Comparison of ENCODE assay signal across 12 cellular contexts in genomic region chr2:63054812-63055509, GRCh38. TPM values are rescaled to one million over a fixed set of nuclear protein-coding genes. Genes with fewer than 3 reads are reported as not detected.
DNase-seq lines count a peak whose midpoint lies in the region; ATAC-seq, FAIRE-seq and TF ChIP-seq lines count a peak whose summit lies in the region.
"Had no signal": no experiment of that assay in that cellular context is flagged by ENCODE, and none has a peak within 500 bp of the region (broad histone marks: within the 10 kb centered on the region; RNA-seq: fewer than 3 reads in every experiment).

No MANE protein-coding gene starts in this region.

- peaks cover 1% of the 10 kb centered on the region for H3K9me3 Mint-ChIP-seq in CD8-positive, alpha-beta T cell

- H2AK9ac ChIP-seq in IMR-90 (replicated peaks; ENCODE audit: low read depth, low read length, poor library complexity): no peak overlapping the region

- no peak overlapping the region for H3K4ac ChIP-seq in IMR-90 (ENCODE audit: low read depth, low read length)
- H3K4ac ChIP-seq in H1 (replicated peaks; ENCODE audit: insufficient read length, low read depth, low read length): no peak overlapping the region

- in situ Hi-C loops in IMR-90 (cut with MboI; ENCODE audit: low sequenced_read_pairs): no loop called here

- H3K4me3 Mint-ChIP-seq in CD8-positive, alpha-beta T cell: peak overlapping the region; percentile 47

- H3K27ac Mint-ChIP-seq in CD8-positive, alpha-beta T cell: no peak overlapping the region

- no peaks in the 10 kb centered on the region for H3K79me1 ChIP-seq in IMR-90 (ENCODE audit: low read depth in 1 of 2, low read length in 2 of 2)
- H3K79me1 ChIP-seq in H1 (ENCODE audit: low read depth, low read length): no peaks in the 10 kb centered on the region

- H3K23ac ChIP-seq in IMR-90 (ENCODE audit: low read depth, low read length): no peak overlapping the region; the same call in 1 of the 2 replicates
- no peak overlapping the region for H3K23ac ChIP-seq in H1 (ENCODE audit: insufficient read length)

- no peak for DNase-seq in CD8-positive, alpha-beta T cell
- no peak for DNase-seq in IMR-90
- peak in 1 of 2 experiments; percentile 77 for DNase-seq in H1 (ENCODE audit: low read depth in 1 of 2, low spot score in 2 of 2)
- no peak for DNase-seq in NCI-H187 (lab: John Stamatoyannopoulos, UW)
- DNase-seq in DMS79 (lab: John Stamatoyannopoulos, UW): no peak
- DNase-seq: NCI-H510A, testis had no signal

- no peak overlapping the region for H4K5ac ChIP-seq in IMR-90 (ENCODE audit: low read depth, low read length)
- H4K5ac ChIP-seq in H1 (ENCODE audit: insufficient read length, low read depth, low read length): no peak overlapping the region

- no peaks in the 10 kb centered on the region for H3K36me3 Mint-ChIP-seq in CD8-positive, alpha-beta T cell

- ATAC-seq in CD8-positive, alpha-beta T cell: no peak
- ATAC-seq in IMR-90 (ENCODE audit: low read depth) (no peak), GM18505 (IDR thresholded peaks at IDR 0.05; ENCODE audit: unreplicated experiment) (no peak), HG02981 (IDR thresholded peaks at IDR 0.05; ENCODE audit: unreplicated experiment) (no peak)

- peak overlapping the region; percentile 92; the same call in 1 of the 2 replicates for H2BK12ac ChIP-seq in H1 (ENCODE audit: low read depth, low read length)

- H3K36me3 ChIP-seq in CD8-positive, alpha-beta T cell (ENCODE audit: insufficient read depth, low read length): no peaks in the 10 kb centered on the region
- H3K36me3 ChIP-seq in IMR-90 (ENCODE audit: control insufficient read depth, insufficient read depth, low read length) (no peaks in the 10 kb centered on the region), H1 (ENCODE audit: control insufficient read depth in 2 of 4, insufficient read depth in 4 of 4, low read length in 3 of 4) (peaks cover 0 to 16% (median 0%) of the 10 kb centered on the region in 4 experiments; a peak in 2 of 8 replicates), neutrophil (no peaks in the 10 kb centered on the region)

- H3K14ac ChIP-seq in IMR-90 (replicated peaks; ENCODE audit: low read depth, low read length) (no peak overlapping the region), H1 (ENCODE audit: insufficient read length) (no peak overlapping the region)

- H2BK15ac ChIP-seq in IMR-90 (ENCODE audit: low read depth, low read length) (no peak overlapping the region), H1 (ENCODE audit: low read length) (no peak overlapping the region)

- H3K27me3 Mint-ChIP-seq in CD8-positive, alpha-beta T cell (ENCODE audit: low read depth): peaks cover 69% of the 10 kb centered on the region

- no peak overlapping the region for H3K4me3 ChIP-seq in CD8-positive, alpha-beta T cell (ENCODE audit: low read depth, low read length)
- H3K4me3 ChIP-seq in IMR-90 (ENCODE audit: insufficient read depth, low read depth, low read length) (no peak overlapping the region), H1 (ENCODE audit: extremely low read depth in 1 of 4, insufficient read depth in 2 of 4, low read depth in 3 of 4, low read length in 4 of 4) (peak overlapping the region; percentile 7 to 74 (median 42)), neutrophil (ENCODE audit: low read depth in 1 of 2, low read length in 1 of 2) (peak overlapping the region; percentile 60 to 71)
- H3K4me3 ChIP-seq: lung had no signal

- no peak for TF ChIP-seq RAD21 in IMR-90 (IDR thresholded peaks at IDR 0.05; ENCODE audit: low read length)
- TF ChIP-seq RAD21 in H1 (IDR thresholded peaks at IDR 0.05 in 1 of 2, conservative IDR thresholded peaks at IDR 0.05 in 1 of 2; ENCODE audit: low read depth in 2 of 2, low read length in 2 of 2): no peak

- H2BK20ac ChIP-seq in IMR-90 (ENCODE audit: low read depth, low read length) (no peak overlapping the region), H1 (ENCODE audit: low read length) (0 out of 2 replicates have a peak overlapping the region, but pooled peaks have one; percentile 34)

- TF ChIP-seq EP300 in H1 (IDR thresholded peaks at IDR 0.05; ENCODE audit: borderline replicate concordance in 1 of 2, low read depth in 2 of 2, low read length in 2 of 2): no peak

- POLR2A ChIA-PET in CD8-positive, alpha-beta T cell (lab: Charles Lee): no interaction called here
- POLR2A ChIA-PET in IMR-90 (lab: Charles Lee; ENCODE audit: unreplicated experiment) (no interaction called here), H1 (lab: Charles Lee; ENCODE audit: partially characterized antibody) (interaction anchor here (0.7 to 4.9 kb wide), 5 partner anchors 8 to 598 kb away, joined by 3 to 31 read pairs (median 3); no protein-coding TSS in a partner anchor)

- H3K23me2 ChIP-seq in H1 (ENCODE audit: low read depth, low read length): peaks cover 29% of the 10 kb centered on the region

- H3K9me3 ChIP-seq in CD8-positive, alpha-beta T cell (ENCODE audit: low read length): no peaks in the 10 kb centered on the region
- H3K9me3 ChIP-seq in IMR-90 (ENCODE audit: control insufficient read depth, insufficient read depth, low read length): peaks cover 35% of the 10 kb centered on the region; the same call in 1 of the 2 replicates
- no peaks in the 10 kb centered on the region for H3K9me3 ChIP-seq in H1 (ENCODE audit: insufficient read depth in 2 of 2, low read depth in 1 of 2, low read length in 1 of 2)
- H3K9me3 ChIP-seq in neutrophil: no peaks in the 10 kb centered on the region
- H3K9me3 ChIP-seq: testis had no signal

- H3K27me3 ChIP-seq in CD8-positive, alpha-beta T cell (ENCODE audit: insufficient read depth, low read length): peaks cover 68% of the 10 kb centered on the region
- H3K27me3 ChIP-seq in IMR-90 (ENCODE audit: control insufficient read depth, insufficient read depth, low read length) (peaks cover 97% of the 10 kb centered on the region), H1 (replicated peaks in 1 of 4; ENCODE audit: control insufficient read depth in 3 of 4, extremely low read depth in 1 of 4, insufficient read depth in 3 of 4, low read length in 3 of 4) (peaks cover 72 to 96% (median 92%) of the 10 kb centered on the region in 4 experiments), neutrophil (peaks cover 99% of the 10 kb centered on the region)

- WGBS in IMR-90 (ENCODE audit: extremely low coverage in 2 of 2, insufficient read length in 1 of 2), 2 experiments: 33% methylated on average over 6 of the region's 19 CpGs; no CpG with 5 or more reads in 1 of the 2 experiments
- 11% methylated on average over 12 of the region's 19 CpGs; no CpG with 5 or more reads in 1 of the 2 experiments for WGBS in H1 (ENCODE audit: extremely low coverage in 1 of 2, insufficient coverage in 1 of 2, insufficient read length in 1 of 2, insufficient replicate concordance in 2 of 2, low coverage in 1 of 2, low lambda C conversion rate in 2 of 2, missing lambda C conversion rate in 1 of 2), 2 experiments

- no peak for TF ChIP-seq CTCF in CD8-positive, alpha-beta T cell (IDR thresholded peaks at IDR 0.05)
- TF ChIP-seq CTCF in IMR-90 (conservative IDR thresholded peaks at IDR 0.05; ENCODE audit: low read depth, low read length) (no peak), H1 (IDR thresholded peaks at IDR 0.05; ENCODE audit: control extremely low read depth in 1 of 3, insufficient read depth in 1 of 3, low read depth in 1 of 3, low read length in 3 of 3) (no peak), neutrophil (IDR thresholded peaks at IDR 0.05) (no peak)

- no peaks in the 10 kb centered on the region for H3K79me2 ChIP-seq in H1 (ENCODE audit: control insufficient read depth in 1 of 2, insufficient read depth in 2 of 2, low read length in 2 of 2)

- FAIRE-seq in H1 (lab: Jason Lieb, UNC): no peak

- H2AK5ac ChIP-seq in IMR-90 (ENCODE audit: low read depth, low read length) (no peak overlapping the region), H1 (ENCODE audit: low read depth, low read length) (no peak overlapping the region; the same call in 1 of the 2 replicates)

- H4K8ac ChIP-seq in IMR-90 (ENCODE audit: low read depth in 2 of 2, low read length in 2 of 2): no peak overlapping the region
- peak overlapping the region; percentile 6 for H4K8ac ChIP-seq in H1 (ENCODE audit: extremely low read depth, insufficient read depth, low read length)

- no TSS peak for BruUV-seq in IMR-90 (replicated peaks; lab: Mats Ljungman, UMichigan)

- dilution Hi-C loops in IMR-90 (cut with HindIII; ENCODE audit: low sequenced_read_pairs, unreplicated experiment): no loop called here

- H2AFZ ChIP-seq in IMR-90 (replicated peaks; ENCODE audit: low read length, poor library complexity): peak overlapping the region; percentile 76
- H2AFZ ChIP-seq in H1 (ENCODE audit: low read length): 0 out of 2 replicates have a peak overlapping the region, but pooled peaks have one; percentile 2

- peaks cover 3% of the 10 kb centered on the region; the same call in 1 of the 2 replicates for H3K9me1 ChIP-seq in IMR-90 (ENCODE audit: insufficient read depth, low read length)

- H4K91ac ChIP-seq in IMR-90 (ENCODE audit: insufficient read depth, low read depth, low read length) (no peak overlapping the region), H1 (replicated peaks; ENCODE audit: insufficient read length, low read length) (no peak overlapping the region)

- H3K27ac ChIP-seq in CD8-positive, alpha-beta T cell (ENCODE audit: low read depth, low read length): no peak overlapping the region
- H3K27ac ChIP-seq in IMR-90 (ENCODE audit: insufficient read depth, low read length) (no peak overlapping the region), H1 (ENCODE audit: low read depth, low read length) (no peak overlapping the region), neutrophil (peak overlapping the region; percentile 89)
- H3K27ac ChIP-seq: testis had no signal

- peaks cover 67% of the 10 kb centered on the region for H3K4me1 ChIP-seq in CD8-positive, alpha-beta T cell (ENCODE audit: insufficient read depth, low read length)
- H3K4me1 ChIP-seq in IMR-90 (ENCODE audit: control insufficient read depth, insufficient read depth, low read length) (peaks cover 2% of the 10 kb centered on the region; the same call in 1 of the 2 replicates), H1 (replicated peaks in 1 of 4; ENCODE audit: control insufficient read depth in 3 of 4, insufficient read depth in 4 of 4, low read length in 3 of 4) (peaks cover 9 to 58% (median 49%) of the 10 kb centered on the region in 4 experiments), neutrophil (ENCODE audit: control insufficient read depth in 1 of 2, insufficient read depth in 1 of 2, low read depth in 1 of 2, low read length in 1 of 2) (peaks cover 93 to 100% of the 10 kb centered on the region in 2 experiments)

- H3K56ac ChIP-seq in IMR-90 (ENCODE audit: extremely low read depth, insufficient read depth, low read length) (no peak overlapping the region), H1 (replicated peaks; ENCODE audit: insufficient read length, low read depth, low read length) (no peak overlapping the region)

- H3K4me2 ChIP-seq in IMR-90 (ENCODE audit: low read depth, low read length) (no peak overlapping the region; the same call in 1 of the 2 replicates), H1 (ENCODE audit: insufficient read depth in 1 of 2, low read depth in 2 of 2, low read length in 2 of 2) (peak overlapping the region; percentile 86 to 90)

- no peak overlapping the region for H2BK5ac ChIP-seq in IMR-90 (ENCODE audit: low read depth, low read length, poor library complexity, severe bottlenecking)
- no peak overlapping the region for H2BK5ac ChIP-seq in H1 (ENCODE audit: low read depth, low read length)

- no peak overlapping the region for H3K9ac ChIP-seq in IMR-90 (ENCODE audit: low read depth, low read length)
- no peak overlapping the region for H3K9ac ChIP-seq in H1 (replicated peaks in 1 of 4; ENCODE audit: extremely low read depth in 1 of 4, low read depth in 3 of 4, low read length in 3 of 4)

- TF ChIP-seq POLR2A in IMR-90 (IDR thresholded peaks at IDR 0.05; ENCODE audit: low read depth, low read length): no peak
- TF ChIP-seq POLR2A in H1 (IDR thresholded peaks at IDR 0.05; ENCODE audit: control extremely low read depth in 1 of 2, low read depth in 2 of 2, low read length in 2 of 2): no peak
- no peak for TF ChIP-seq POLR2A in GM18505 (IDR thresholded peaks at IDR 0.05; ENCODE audit: borderline replicate concordance, extremely low read depth, insufficient read depth, insufficient read length)

- H4K20me1 ChIP-seq in IMR-90 (ENCODE audit: insufficient read depth, low read length): peaks cover 10% of the 10 kb centered on the region; the same call in 1 of the 2 replicates
- H4K20me1 ChIP-seq in H1 (replicated peaks in 1 of 2; ENCODE audit: control insufficient read depth in 1 of 2, insufficient read depth in 2 of 2, low read length in 2 of 2): peaks cover 13 to 21% of the 10 kb centered on the region in 2 experiments

- CTCF ChIA-PET in CD8-positive, alpha-beta T cell (lab: Charles Lee): no interaction called here
- CTCF ChIA-PET in IMR-90 (lab: Yijun Ruan, JAX) (no interaction called here), H1 (lab: Charles Lee; ENCODE audit: partially characterized antibody) (interaction anchor here (0.8 to 6.5 kb wide), 19 partner anchors 10 to 597 kb away, joined by 3 to 50 read pairs (median 3); no protein-coding TSS in a partner anchor)

- H3K18ac ChIP-seq in IMR-90 (ENCODE audit: low read depth, low read length) (no peak overlapping the region), H1 (ENCODE audit: extremely low read depth, low read length) (peak overlapping the region; percentile 36)

- intact Hi-C loops in CD8-positive, alpha-beta T cell (cut with DNase I, micrococcal nuclease): loop anchor here in 1 of 2 experiments (5.0 kb wide), 1 partner anchor 787 kb away; the partner anchor contains the start of gene UGP2
- intact Hi-C loops in IMR-90 (cut with micrococcal nuclease): no loop called here

- H2BK120ac ChIP-seq in IMR-90 (ENCODE audit: low read depth, low read length) (no peak overlapping the region), H1 (replicated peaks; ENCODE audit: low read depth, low read length) (no peak overlapping the region)

- peaks cover 69% of the 10 kb centered on the region for H3K4me1 Mint-ChIP-seq in CD8-positive, alpha-beta T cell (ENCODE audit: low read depth)

RNA-seq across cellular contexts. Expression of gene OTX1, which starts 4.3 kb away (rescaled TPM):
- not detected for total RNA-seq in CD8-positive, alpha-beta T cell
- total RNA-seq in IMR-90 (2012; rRNA removed): not detected in 2 replicates
- polyA plus RNA-seq in IMR-90 (2012; rRNA removed) (0.03 TPM in 1 of 2 replicates, not detected in the other), H1 (2011; rRNA removed) (0.24 and 0.53 TPM in 2 replicates)
- 0.02 TPM in 1 of 2 replicates, not detected in the other for polyA plus RNA-seq in IMR-90 (2012; cell fraction: cytosol; rRNA removed)
- 0.18 and 0.48 TPM in 2 replicates for polyA plus RNA-seq in IMR-90 (2012; cell fraction: nucleus; rRNA removed; ENCODE audit: low replicate concordance)
- 3.3 and 3.8 TPM in 2 replicates for total RNA-seq in H1 (2021; fragmentation: NEBNext Ultra II Directional; extraction: Animal tissue kit (Norgen Biotek cat#: 25700))
- polyA plus RNA-seq in H1 (2011; cell fraction: cytosol; rRNA removed): 0.17 TPM
- polyA plus RNA-seq in H1 (2011; cell fraction: nucleus; rRNA removed): 1.0 TPM
- polyA plus RNA-seq in H1 (2012, experiment 1 of 2): 1.3 to 1.7 TPM (median 1.5 TPM) in 4 replicates
- polyA plus RNA-seq in H1 (2012, experiment 2 of 2): 0.98 TPM
- polyA plus RNA-seq in H1 (2013, experiment 1 of 2): 2.7 TPM
- 3.1 TPM for polyA plus RNA-seq in H1 (2013, experiment 2 of 2)
- polyA minus RNA-seq in H1 (2011; rRNA and poly(A)+ RNA removed): 0.37 and 0.57 TPM in 2 replicates
- polyA minus RNA-seq in H1 (2011; cell fraction: cytosol; rRNA and poly(A)+ RNA removed): 0.59 TPM
- 3.6 TPM for polyA minus RNA-seq in H1 (2011; cell fraction: nucleus; rRNA and poly(A)+ RNA removed)
- total RNA-seq: T-helper 2 cell treated with Interferon-gamma antibody and Interleukin-4, amounts not matched to agents 100 ng/mL and 5 ng/mL, for 36 hours had no signal

Comparison
In these comparisons a context has a peak if more than half of its experiments do, and no peak if none do; other contexts are left out.
1. H3K4me3 ChIP-seq: peak in H1 (4 of 4) and neutrophil (2 of 2); none in CD8-positive, alpha-beta T cell (single experiment) and IMR-90 (single experiment).